In genomic region chr2:213151437-213152064, GRCh38 we compare ENCODE assay signal across 8 cellular contexts. TPM values are rescaled to one million over a fixed set of nuclear protein-coding genes. Genes with fewer than 3 reads are reported as not detected.
DNase-seq lines count a peak whose midpoint lies in the region; ATAC-seq, FAIRE-seq and TF ChIP-seq lines count a peak whose summit lies in the region.

Gene IKZF2 (minus strand): TSS chr2:213151612. CDS start chr2:213148629, 2,983 bp downstream.

- no peaks in the 10 kb centered on the region for H4K20me1 ChIP-seq in hepatocyte (ENCODE audit: insufficient read depth, poor library complexity, severe bottlenecking)

- TF ChIP-seq POLR2A in GM12891 (IDR thresholded peaks at IDR 0.05; ENCODE audit: low read depth, low read length), result peak; percentile 82

- FAIRE-seq in GM12891 (lab: Jason Lieb, UNC), result peak; percentile 100

- ATAC-seq in HG02678 (IDR thresholded peaks at IDR 0.05; ENCODE audit: unreplicated experiment), result peak; percentile 62
- peak; percentile 91 for ATAC-seq in aorta (ENCODE audit: low FRiP score)

- H3K36me3 Mint-ChIP-seq in T-helper 1 cell treated with Interleukin-12 subunit alpha and Interleukin-12 subunit beta and Interleukin-4 antibody, amounts not matched to agents 30 μg/mL and 1 μg/mL, for 36 hours (ENCODE audit: low read depth), result peaks cover 2% of the 10 kb centered on the region

- peaks cover 0 to 10% of the 10 kb centered on the region in 2 donors for H3K4me1 ChIP-seq in ascending aorta
- H3K4me1 ChIP-seq in hepatocyte (ENCODE audit: insufficient read depth), result peaks cover 4% of the 10 kb centered on the region
- peaks cover 0 to 3% of the 10 kb centered on the region in 2 donors for H3K4me1 ChIP-seq in aorta (ENCODE audit: control insufficient read depth in 1 of 2, insufficient read depth in 2 of 2, low read length in 2 of 2)

- H3K79me2 ChIP-seq in hepatocyte, result peaks cover 9% of the 10 kb centered on the region

- H3K27ac ChIP-seq in ascending aorta (peak within 1 kb of the TSS; percentile 90 to 93), hepatocyte (peak within 1 kb of the TSS; percentile 98), aorta (ENCODE audit: low read depth in 1 of 2, low read length in 2 of 2) (peak within 1 kb of the TSS; percentile 51 to 86)

- H3K4me3 ChIP-seq in ascending aorta (peak within 1 kb of the TSS; percentile 79 to 80), hepatocyte (peak within 1 kb of the TSS; percentile 94), aorta (ENCODE audit: low read length in 2 of 2) (peak within 1 kb of the TSS; percentile 95 to 98)

- H3K4me2 ChIP-seq in hepatocyte, result peak within 1 kb of the TSS; percentile 86

- H3K4me1 Mint-ChIP-seq in T-helper 1 cell treated with Interleukin-12 subunit alpha and Interleukin-12 subunit beta and Interleukin-4 antibody, amounts not matched to agents 30 μg/mL and 1 μg/mL, for 36 hours (ENCODE audit: low read depth), result peaks cover 29% of the 10 kb centered on the region

- H3K9me3 Mint-ChIP-seq in T-helper 1 cell treated with Interleukin-12 subunit alpha and Interleukin-12 subunit beta and Interleukin-4 antibody, amounts not matched to agents 30 μg/mL and 1 μg/mL, for 36 hours, result no peaks in the 10 kb centered on the region

- H3K9me3 ChIP-seq in ascending aorta, result no peaks in the 10 kb centered on the region
- H3K9me3 ChIP-seq in hepatocyte (ENCODE audit: low read depth), result no peaks in the 10 kb centered on the region
- no peaks in the 10 kb centered on the region for H3K9me3 ChIP-seq in aorta (ENCODE audit: control insufficient read depth, low read length)

- H3K9me2 ChIP-seq in hepatocyte (replicated peaks; ENCODE audit: insufficient read depth), result no peaks in the 10 kb centered on the region

- H3K36me3 ChIP-seq in ascending aorta, result no peaks in the 10 kb centered on the region
- peaks cover 4% of the 10 kb centered on the region for H3K36me3 ChIP-seq in hepatocyte (replicated peaks; ENCODE audit: insufficient read depth, low read depth)
- no peaks in the 10 kb centered on the region for H3K36me3 ChIP-seq in aorta (ENCODE audit: control insufficient read depth in 1 of 2, insufficient read depth in 2 of 2, low read length in 1 of 2)

- DNase-seq in GM12891 (ENCODE audit: insufficient read length, low spot score) (peak; percentile 45), NCI-H1105 treated with DMSO at 0.1 percent for 48 hours (lab: John Stamatoyannopoulos, UW) (peak; percentile 74), ascending aorta (ENCODE audit: low spot score in 2 of 2) (peak; percentile 28 to 91), hepatocyte (ENCODE audit: low spot score) (peak; percentile 95), renal cortical epithelial cell (ENCODE audit: low read depth) (peak; percentile 62), aorta (peak; percentile 89 to 94)

- H3K27ac Mint-ChIP-seq in T-helper 1 cell treated with Interleukin-12 subunit alpha and Interleukin-12 subunit beta and Interleukin-4 antibody, amounts not matched to agents 30 μg/mL and 1 μg/mL, for 36 hours, result peak within 1 kb of the TSS; percentile 74

- intact Hi-C loops in ascending aorta (cut with DNase I) (loop anchor here (1.0 to 5.0 kb wide), 6 partner anchors 66 to 1657 kb away; partner anchors contain the start of gene BARD1), aorta (cut with DNase I) (loop anchor here (2.0 to 10.0 kb wide), 3 partner anchors 53 to 464 kb away; no protein-coding TSS in a partner anchor)

- peaks cover 72% of the 10 kb centered on the region for H3K27me3 Mint-ChIP-seq in T-helper 1 cell treated with Interleukin-12 subunit alpha and Interleukin-12 subunit beta and Interleukin-4 antibody, amounts not matched to agents 30 μg/mL and 1 μg/mL, for 36 hours (ENCODE audit: low read depth)

- TF ChIP-seq CTCF in ascending aorta (IDR thresholded peaks at IDR 0.05), result no peak
- no peak for TF ChIP-seq CTCF in hepatocyte (IDR thresholded peaks at IDR 0.05; ENCODE audit: poor library complexity)

- no peaks in the 10 kb centered on the region for H3K27me3 ChIP-seq in ascending aorta
- no peaks in the 10 kb centered on the region for H3K27me3 ChIP-seq in hepatocyte
- H3K27me3 ChIP-seq in aorta (ENCODE audit: control insufficient read depth in 1 of 2, insufficient read depth in 2 of 2, low read length in 1 of 2), result no peaks in the 10 kb centered on the region

- H2AFZ ChIP-seq in hepatocyte, result peak within 1 kb of the TSS; percentile 95

- H3K4me3 Mint-ChIP-seq in T-helper 1 cell treated with Interleukin-12 subunit alpha and Interleukin-12 subunit beta and Interleukin-4 antibody, amounts not matched to agents 30 μg/mL and 1 μg/mL, for 36 hours, result peak within 1 kb of the TSS; percentile 87

- 0% methylated on average over 9 of the region's 87 CpGs for WGBS in hepatocyte (ENCODE audit: low lambda C conversion rate, missing lambda C conversion rate)
- 1% methylated on average over 43 to 87 of the region's 87 CpGs for WGBS in aorta, 2 donors

TF ChIP-seq in GM12891, 5 proteins besides CTCF, POLR2A, EP300 and RAD21:
- TF ChIP-seq POU2F2 (IDR thresholded peaks at IDR 0.05; ENCODE audit: low read depth, low read length), result 0 out of 2 replicates have a peak, but pooled peaks have one; percentile 4
- no peak for TF ChIP-seq SPI1 (IDR thresholded peaks at IDR 0.05; ENCODE audit: low read depth, low read length)
- peak; percentile 64 for TF ChIP-seq PAX5 (IDR thresholded peaks at IDR 0.05; ENCODE audit: insufficient read depth, low read length, severe bottlenecking)
- TF ChIP-seq POLR2AphosphoS5 (IDR thresholded peaks at IDR 0.05; ENCODE audit: low read depth, low read length), result peak; percentile 67; the same call in 1 of the 2 replicates
- TF ChIP-seq TAF1 (IDR thresholded peaks at IDR 0.05; ENCODE audit: low read depth, low read length), result peak; percentile 60

RNA-seq across cellular contexts. Expression of gene IKZF2, which starts in this region (rescaled TPM):
- polyA plus RNA-seq in GM12891 (2012; ENCODE audit: low read depth, missing spikeins), result 32.8 TPM
- total RNA-seq in ascending aorta (3.9 TPM), hepatocyte (13.1 and 13.9 TPM in 2 replicates), renal cortical epithelial cell (7.1 and 17.7 TPM in 2 replicates), aorta (10 to 100 TPM in 1 of 2 donors, 1 to 10 TPM in 1; 9.9 to 17.1 TPM)
- polyA plus RNA-seq in hepatocyte (1.4 TPM in 2 replicates), aorta (1 to 10 TPM in 1 of 2 donors, under 1 TPM in 1; 0.63 to 1.4 TPM)

Comparison
In these comparisons a context has a peak if more than half of its experiments do, and no peak if none do; other contexts are left out.
1. Peak in every context shown above with its lines: DNase-seq, ATAC-seq, H3K4me3 ChIP-seq and H3K27ac ChIP-seq.
2. DNase-seq: peak in every context shown above with its lines; median percentile 95 in hepatocyte; 92 in aorta; 74 in NCI-H1105 treated with DMSO at 0.1 percent for 48 hours; 62 in renal cortical epithelial cell; 60 in ascending aorta; 45 in GM12891.